In the genomic region with DNA sequence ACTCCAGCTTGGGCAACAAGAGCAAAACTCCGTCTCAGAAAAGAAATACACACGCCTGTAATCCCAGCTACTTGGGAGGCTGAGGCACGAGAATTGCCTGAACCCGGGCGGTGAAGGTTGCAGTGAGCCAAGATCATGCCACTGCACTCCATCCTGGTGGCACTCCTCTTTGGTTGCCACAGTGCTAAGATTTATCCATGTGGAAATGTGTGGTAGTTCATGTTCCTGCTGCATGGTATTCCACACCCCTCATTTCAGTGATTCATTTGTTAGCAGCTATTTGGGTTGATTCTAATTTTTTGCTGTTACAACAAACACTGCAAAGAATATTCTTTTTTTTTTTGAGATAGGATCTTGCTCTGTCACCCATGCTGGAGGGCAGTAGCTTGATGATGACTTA, we compare ENCODE assay signal across 28 cellular contexts. TPM values are rescaled to one million over a fixed set of nuclear protein-coding genes. Genes with fewer than 3 reads are reported as not detected.
DNase-seq lines count a peak whose midpoint lies in the region; ATAC-seq, FAIRE-seq and TF ChIP-seq lines count a peak whose summit lies in the region.
"Had no signal": no experiment of that assay in that cellular context is flagged by ENCODE, and none has a peak within 500 bp of the region (broad histone marks: within the 10 kb centered on the region; RNA-seq: fewer than 3 reads in every experiment).

No MANE protein-coding gene starts in this region.

- H3K27ac ChIP-seq in A549: no peak overlapping the region
- H3K27ac ChIP-seq in HEK293 (ENCODE audit: extremely low read depth, low read depth, low read length): no peak overlapping the region
- H3K27ac ChIP-seq: 22Rv1, BLaER1 had no signal

- no peaks in the 10 kb centered on the region; a peak in 1 of 3 replicates for H3K36me3 ChIP-seq in HEK293 (ENCODE audit: control insufficient read depth in 2 of 2, insufficient read depth in 1 of 2, low read length in 2 of 2)
- H3K36me3 ChIP-seq: BE2C, BLaER1 had no signal

- no peaks in the 10 kb centered on the region for H3K9me3 ChIP-seq in A549
- H3K9me3 ChIP-seq in HEK293 (ENCODE audit: control insufficient read depth, insufficient read depth, low read depth, low read length): no peaks in the 10 kb centered on the region
- H3K9me3 ChIP-seq: BE2C, BLaER1 had no signal

- TF ChIP-seq CTCF in A549 (IDR thresholded peaks at IDR 0.05) (no peak), HEK293 (tag by site-specific recombination; IDR thresholded peaks at IDR 0.05) (no peak)

- H3K4me2 ChIP-seq in A549: no peak overlapping the region
- H3K4me2 ChIP-seq: BLaER1 had no signal

- no peak for TF ChIP-seq RAD21 in A549 (conservative IDR thresholded peaks at IDR 0.05 in 1 of 2, IDR thresholded peaks at IDR 0.05 in 1 of 2)

- peak; percentile 57 to 71; a peak in 5 of 6 replicates for ATAC-seq in A549
- no peak for ATAC-seq in GM21576 (IDR thresholded peaks at IDR 0.05; ENCODE audit: unreplicated experiment)
- ATAC-seq in HG02798 (IDR thresholded peaks at IDR 0.05; ENCODE audit: poor library complexity, unreplicated experiment): no peak
- no peak for ATAC-seq in HG02571 (IDR thresholded peaks at IDR 0.05; ENCODE audit: unreplicated experiment)
- ATAC-seq: GM12878 had no signal

- FAIRE-seq in A549 (lab: Jason Lieb, UNC): peak; percentile 43
- peak; percentile 28 for FAIRE-seq in HTR-8/SVneo (lab: Jason Lieb, UNC)
- FAIRE-seq: GM12878, GM12892, GM18507, GM19239 had no signal

- POLR2A ChIA-PET in A549 (lab: Yijun Ruan, JAX): no interaction called here
- POLR2A ChIA-PET in HEK293 (lab: Yijun Ruan, JAX): no interaction called here

- no peak overlapping the region for H3K4me3 ChIP-seq in A549
- H3K4me3 ChIP-seq in HEK293 (ENCODE audit: low read depth, low read length): no peak overlapping the region
- H3K4me3 ChIP-seq: BLaER1, GM12878 had no signal

- H3K4me1 ChIP-seq in A549: no peaks in the 10 kb centered on the region
- peaks cover 3% of the 10 kb centered on the region; the same call in 1 of the 2 replicates for H3K4me1 ChIP-seq in HEK293 (ENCODE audit: control insufficient read depth, insufficient read depth, low read length)
- H3K4me1 ChIP-seq: BE2C had no signal

- DNase-seq in A549 (ENCODE audit: low read depth in 1 of 2, low spot score in 1 of 2) (no peak), HTR-8/SVneo (ENCODE audit: insufficient read length, low spot score) (no peak)
- DNase-seq: ACHN; BE2C; C1 segment of cervical spinal cord; CD4-positive, alpha-beta memory T cell; CD4-positive, CD25-positive, alpha-beta regulatory T cell; CD8-positive, alpha-beta memory T cell; COR-L47; DMS 273 treated with DMSO at 0.1 percent for 48 hours; DMS153; DMS53; DMS79; DND-41; EL; GDM1 had no signal

- no peak for TF ChIP-seq EP300 in A549 (IDR thresholded peaks at IDR 0.05)

- no peak for TF ChIP-seq POLR2A in A549 (IDR thresholded peaks at IDR 0.05; ENCODE audit: low read length)

- 41% methylated on average over 5 of the region's 5 CpGs for WGBS in A549 (ENCODE audit: missing lambda C conversion rate)

- CTCF ChIA-PET in A549 (lab: Yijun Ruan, JAX): interaction anchor here (0.6 to 1.7 kb wide), 8 partner anchors 17 to 271 kb away, joined by 3 to 6 read pairs (median 4); no protein-coding TSS in a partner anchor
- CTCF ChIA-PET in HEK293 (lab: Yijun Ruan, JAX): interaction anchor here (0.6 to 1.1 kb wide), 3 partner anchors 10 to 179 kb away, joined by 3 to 5 read pairs (median 4); a partner anchor contains a TSS

TF ChIP-seq in A549, 52 proteins besides CTCF, POLR2A, EP300 and RAD21 (continues in another document):
- TF ChIP-seq CBX8 (IDR thresholded peaks at IDR 0.05): no peak
- no peak for TF ChIP-seq FOSL2 (IDR thresholded peaks at IDR 0.05)
- no peak for TF ChIP-seq FOSL2 (CRISPR knock-in tag; IDR thresholded peaks at IDR 0.05)
- TF ChIP-seq RARB (CRISPR knock-in tag; IDR thresholded peaks at IDR 0.05): no peak
- TF ChIP-seq, protein P1, sequence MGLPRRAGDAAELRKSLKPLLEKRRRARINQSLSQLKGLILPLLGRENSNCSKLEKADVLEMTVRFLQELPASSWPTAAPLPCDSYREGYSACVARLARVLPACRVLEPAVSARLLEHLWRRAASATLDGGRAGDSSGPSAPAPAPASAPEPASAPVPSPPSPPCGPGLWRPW (IDR thresholded peaks at IDR 0.05): no peak
- TF ChIP-seq BHLHE40 (IDR thresholded peaks at IDR 0.05; ENCODE audit: low read depth, low read length): no peak
- TF ChIP-seq HDAC2 (IDR thresholded peaks at IDR 0.05): no peak
- TF ChIP-seq, protein P2, sequence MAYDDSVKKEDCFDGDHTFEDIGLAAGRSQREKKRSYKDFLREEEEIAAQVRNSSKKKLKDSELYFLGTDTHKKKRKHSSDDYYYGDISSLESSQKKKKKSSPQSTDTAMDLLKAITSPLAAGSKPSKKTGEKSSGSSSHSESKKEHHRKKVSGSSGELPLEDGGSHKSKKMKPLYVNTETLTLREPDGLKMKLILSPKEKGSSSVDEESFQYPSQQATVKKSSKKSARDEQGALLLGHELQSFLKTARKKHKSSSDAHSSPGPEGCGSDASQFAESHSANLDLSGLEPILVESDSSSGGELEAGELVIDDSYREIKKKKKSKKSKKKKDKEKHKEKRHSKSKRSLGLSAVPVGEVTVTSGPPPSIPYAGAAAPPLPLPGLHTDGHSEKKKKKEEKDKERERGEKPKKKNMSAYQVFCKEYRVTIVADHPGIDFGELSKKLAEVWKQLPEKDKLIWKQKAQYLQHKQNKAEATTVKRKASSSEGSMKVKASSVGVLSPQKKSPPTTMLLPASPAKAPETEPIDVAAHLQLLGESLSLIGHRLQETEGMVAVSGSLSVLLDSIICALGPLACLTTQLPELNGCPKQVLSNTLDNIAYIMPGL (CRISPR knock-in tag; IDR thresholded peaks at IDR 0.05; ENCODE audit: borderline replicate concordance): no peak
- TF ChIP-seq POLR2AphosphoS2 (conservative IDR thresholded peaks at IDR 0.05; ENCODE audit: low read length): no peak
- no peak for TF ChIP-seq PHF8 (IDR thresholded peaks at IDR 0.05; ENCODE audit: borderline replicate concordance, low read depth)

TF ChIP-seq in HEK293, 187 proteins besides CTCF, POLR2A, EP300 and RAD21 (continues in another document):
- TF ChIP-seq, protein P3, sequence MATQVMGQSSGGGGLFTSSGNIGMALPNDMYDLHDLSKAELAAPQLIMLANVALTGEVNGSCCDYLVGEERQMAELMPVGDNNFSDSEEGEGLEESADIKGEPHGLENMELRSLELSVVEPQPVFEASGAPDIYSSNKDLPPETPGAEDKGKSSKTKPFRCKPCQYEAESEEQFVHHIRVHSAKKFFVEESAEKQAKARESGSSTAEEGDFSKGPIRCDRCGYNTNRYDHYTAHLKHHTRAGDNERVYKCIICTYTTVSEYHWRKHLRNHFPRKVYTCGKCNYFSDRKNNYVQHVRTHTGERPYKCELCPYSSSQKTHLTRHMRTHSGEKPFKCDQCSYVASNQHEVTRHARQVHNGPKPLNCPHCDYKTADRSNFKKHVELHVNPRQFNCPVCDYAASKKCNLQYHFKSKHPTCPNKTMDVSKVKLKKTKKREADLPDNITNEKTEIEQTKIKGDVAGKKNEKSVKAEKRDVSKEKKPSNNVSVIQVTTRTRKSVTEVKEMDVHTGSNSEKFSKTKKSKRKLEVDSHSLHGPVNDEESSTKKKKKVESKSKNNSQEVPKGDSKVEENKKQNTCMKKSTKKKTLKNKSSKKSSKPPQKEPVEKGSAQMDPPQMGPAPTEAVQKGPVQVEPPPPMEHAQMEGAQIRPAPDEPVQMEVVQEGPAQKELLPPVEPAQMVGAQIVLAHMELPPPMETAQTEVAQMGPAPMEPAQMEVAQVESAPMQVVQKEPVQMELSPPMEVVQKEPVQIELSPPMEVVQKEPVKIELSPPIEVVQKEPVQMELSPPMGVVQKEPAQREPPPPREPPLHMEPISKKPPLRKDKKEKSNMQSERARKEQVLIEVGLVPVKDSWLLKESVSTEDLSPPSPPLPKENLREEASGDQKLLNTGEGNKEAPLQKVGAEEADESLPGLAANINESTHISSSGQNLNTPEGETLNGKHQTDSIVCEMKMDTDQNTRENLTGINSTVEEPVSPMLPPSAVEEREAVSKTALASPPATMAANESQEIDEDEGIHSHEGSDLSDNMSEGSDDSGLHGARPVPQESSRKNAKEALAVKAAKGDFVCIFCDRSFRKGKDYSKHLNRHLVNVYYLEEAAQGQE (tag by site-specific recombination; IDR thresholded peaks at IDR 0.05): no peak
- no peak for TF ChIP-seq ZNF239 (tag by site-specific recombination; IDR thresholded peaks at IDR 0.05)
- TF ChIP-seq IKZF3 (tag by site-specific recombination; IDR thresholded peaks at IDR 0.05): no peak
- no peak for TF ChIP-seq ZNF114 (tag by site-specific recombination; IDR thresholded peaks at IDR 0.05)
- TF ChIP-seq ZNF660 (tag by site-specific recombination; IDR thresholded peaks at IDR 0.05): no peak

RNA-seq across cellular contexts. Expression of a gene that starts 12.1 kb away (rescaled TPM):
- polyA plus RNA-seq in A549 (2011; rRNA removed): not detected in 2 replicates
- polyA plus RNA-seq in A549 (2012; cell fraction: cytosol; rRNA removed): not detected in 2 replicates
- not detected in 2 replicates for polyA plus RNA-seq in A549 (2012; cell fraction: nucleus; rRNA removed)
- not detected in 3 replicates for polyA plus RNA-seq in A549 (2017; fragmentation: RNase III; extraction: RNeasy Plus Mini Kit Qiagen cat#74134 plus additional on column Dnase treatment)
- not detected in 2 replicates for polyA minus RNA-seq in A549 (2011; rRNA and poly(A)+ RNA removed)
- polyA plus RNA-seq: AG04450; CD14-positive monocyte; CD4-positive, alpha-beta memory T cell; CD4-positive, CD25-positive, alpha-beta regulatory T cell; CD8-positive, alpha-beta memory T cell; GM12878 had no signal

RNA-seq across cellular contexts. Expression of a gene that starts 15.9 kb away (rescaled TPM):
- not detected in 2 replicates for polyA plus RNA-seq in A549 (2011; rRNA removed)
- polyA plus RNA-seq in A549 (2012; cell fraction: cytosol; rRNA removed): not detected in 2 replicates
- polyA plus RNA-seq in A549 (2012; cell fraction: nucleus; rRNA removed): not detected in 2 replicates
- not detected in 3 replicates for polyA plus RNA-seq in A549 (2017; fragmentation: RNase III; extraction: RNeasy Plus Mini Kit Qiagen cat#74134 plus additional on column Dnase treatment)
- polyA minus RNA-seq in A549 (2011; rRNA and poly(A)+ RNA removed): not detected in 2 replicates
- polyA plus RNA-seq: AG04450; CD14-positive monocyte; CD4-positive, alpha-beta memory T cell; CD4-positive, CD25-positive, alpha-beta regulatory T cell; CD8-positive, alpha-beta memory T cell; GM12878 had no signal

RNA-seq across cellular contexts. Expression of a gene that starts 28.6 kb away (rescaled TPM):
- polyA plus RNA-seq in A549 (2011; rRNA removed): not detected in 2 replicates
- not detected in 2 replicates for polyA plus RNA-seq in A549 (2012; cell fraction: cytosol; rRNA removed)
- 0.16 TPM in 1 of 2 replicates, not detected in the other for polyA plus RNA-seq in A549 (2012; cell fraction: nucleus; rRNA removed)
- not detected in 3 replicates for polyA plus RNA-seq in A549 (2017; fragmentation: RNase III; extraction: RNeasy Plus Mini Kit Qiagen cat#74134 plus additional on column Dnase treatment)
- polyA minus RNA-seq in A549 (2011; rRNA and poly(A)+ RNA removed): not detected in 2 replicates
- polyA plus RNA-seq: AG04450; CD14-positive monocyte; CD4-positive, alpha-beta memory T cell; CD4-positive, CD25-positive, alpha-beta regulatory T cell; CD8-positive, alpha-beta memory T cell; GM12878 had no signal

RNA-seq across cellular contexts. Expression of a gene that starts 35.5 kb away (rescaled TPM):
- polyA plus RNA-seq in A549 (2011; rRNA removed): not detected in 2 replicates
- 0.12 TPM in 1 of 2 replicates, not detected in the other for polyA plus RNA-seq in A549 (2012; cell fraction: cytosol; rRNA removed)
- 0.14 TPM in 1 of 2 replicates, not detected in the other for polyA plus RNA-seq in A549 (2012; cell fraction: nucleus; rRNA removed)
- not detected in 3 replicates for polyA plus RNA-seq in A549 (2017; fragmentation: RNase III; extraction: RNeasy Plus Mini Kit Qiagen cat#74134 plus additional on column Dnase treatment)
- not detected in 2 replicates for polyA minus RNA-seq in A549 (2011; rRNA and poly(A)+ RNA removed)
- polyA plus RNA-seq: AG04450; CD14-positive monocyte; CD4-positive, alpha-beta memory T cell; CD4-positive, CD25-positive, alpha-beta regulatory T cell; CD8-positive, alpha-beta memory T cell had no signal

RNA-seq across cellular contexts. Expression of a gene that starts 35.9 kb away (rescaled TPM):
- polyA plus RNA-seq in A549 (2011; rRNA removed) (0.90 and 1.1 TPM in 2 replicates), A549 (2017; fragmentation: RNase III; extraction: RNeasy Plus Mini Kit Qiagen cat#74134 plus additional on column Dnase treatment) (0.71 to 1.1 TPM (median 0.99 TPM) in 3 replicates)
- polyA plus RNA-seq in A549 (2012; cell fraction: cytosol; rRNA removed): 1.1 and 1.5 TPM in 2 replicates
- 1.8 and 2.4 TPM in 2 replicates for polyA plus RNA-seq in A549 (2012; cell fraction: nucleus; rRNA removed)
- 0.44 and 0.54 TPM in 2 replicates for polyA minus RNA-seq in A549 (2011; rRNA and poly(A)+ RNA removed)
- polyA plus RNA-seq: AG04450; CD14-positive monocyte; CD4-positive, alpha-beta memory T cell; CD4-positive, CD25-positive, alpha-beta regulatory T cell; CD8-positive, alpha-beta memory T cell; GM12878 had no signal

Comparison
In these comparisons a context has a peak if more than half of its experiments do, and no peak if none do; other contexts are left out.
1. ATAC-seq: peak in A549 (2 of 2); none in GM21576 (single experiment), HG02798 (single experiment) and HG02571 (single experiment).